Comparison of ENCODE assay signal across 8 cellular contexts in the genomic region with DNA sequence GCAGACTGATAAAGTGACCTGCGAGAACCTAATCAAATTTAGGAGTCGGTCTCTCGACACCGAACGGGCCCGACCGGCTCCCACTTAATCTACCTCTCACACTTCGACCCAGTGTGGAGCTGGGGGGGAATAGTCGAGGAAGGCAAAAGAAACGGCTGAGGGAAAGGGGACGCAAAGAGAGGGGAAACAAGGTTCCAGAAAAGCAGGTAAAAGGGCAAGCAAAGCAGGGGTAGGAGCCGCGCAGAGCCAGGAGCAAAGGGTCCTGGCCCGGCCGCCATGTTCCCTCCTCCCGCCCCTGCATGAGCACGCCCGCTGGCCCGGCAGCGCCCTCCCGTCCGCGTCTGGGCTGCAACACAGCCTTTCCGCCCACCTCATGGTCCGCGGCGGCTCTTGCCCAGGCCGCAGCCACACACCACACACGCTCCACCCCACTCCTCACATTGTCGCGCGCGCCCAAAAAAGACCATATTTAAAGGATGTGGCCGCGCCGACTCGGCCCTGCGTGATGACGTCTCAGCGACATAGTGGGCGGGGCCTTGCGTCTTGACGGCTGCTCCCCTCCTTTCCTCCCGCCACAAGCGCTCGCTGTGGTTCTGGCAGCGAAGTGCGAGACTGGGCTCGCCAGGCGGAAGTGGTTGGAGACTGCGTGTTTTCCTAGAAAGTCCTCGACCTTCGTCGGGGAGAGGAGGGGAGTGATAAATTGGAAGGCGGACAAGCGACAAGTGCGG. TPM values are rescaled to one million over a fixed set of nuclear protein-coding genes. Genes with fewer than 3 reads are reported as not detected.
DNase-seq lines count a peak whose midpoint lies in the region; ATAC-seq and TF ChIP-seq lines count a peak whose summit lies in the region.

ICE2 (minus strand) TSS at position 510 of the 728 bp plus-strand sequence. CDS start 1,165 bp downstream, outside the sequence.

- no peaks in the 10 kb centered on the region for H3K27me3 Mint-ChIP-seq in IgD-negative memory B cell

- peaks cover 29 to 43% (median 41%) of the 10 kb centered on the region in 3 donors for H3K4me1 Mint-ChIP-seq in IgD-negative memory B cell

- intact Hi-C loops in mucosa of descending colon (cut with DNase I, micrococcal nuclease) = no loop called here

- TF ChIP-seq CTCF in mucosa of descending colon (IDR thresholded peaks at IDR 0.05) = no peak

- H3K4me1 ChIP-seq in mucosa of descending colon (ENCODE audit: low read depth) = peaks cover 11% of the 10 kb centered on the region

- H3K9me3 ChIP-seq in mucosa of descending colon = no peaks in the 10 kb centered on the region

- H3K9me3 Mint-ChIP-seq in IgD-negative memory B cell = no peaks in the 10 kb centered on the region

- DNase-seq in DMS114 treated with DMSO at 0.1 percent for 48 hours (lab: John Stamatoyannopoulos, UW; ENCODE audit: unreplicated experiment) (peak; percentile 92), OCI-M2 (lab: John Stamatoyannopoulos, UW; ENCODE audit: unreplicated experiment) (peak; percentile 75), activated T-cell treated with anti-CD3 and anti-CD28 coated beads for 48 hours (ENCODE audit: low read depth) (peak; percentile 95), epithelial cell of prostate (ENCODE audit: low read depth, low spot score) (peak; percentile 66), mucosa of descending colon (peak; percentile 97 to 99 (median 98))
- DNase-seq in stimulated activated CD8-positive, alpha-beta memory T cell treated with anti-CD3 and anti-CD28 coated beads, Interleukin-4, amount 100 ng/mL, for 24 hours (ENCODE audit: low read depth) = peak; percentile 97

- peak within 1 kb of the TSS; percentile 92 to 100 (median 100) for H3K4me3 Mint-ChIP-seq in IgD-negative memory B cell

- peak within 1 kb of the TSS; percentile 90 to 100 (median 100) for H3K27ac Mint-ChIP-seq in IgD-negative memory B cell

- H3K4me3 ChIP-seq in mucosa of descending colon = peak within 1 kb of the TSS; percentile 73

- H3K27ac ChIP-seq in epithelial cell of prostate = peak within 1 kb of the TSS; percentile 78

- no peaks in the 10 kb centered on the region for H3K36me3 ChIP-seq in mucosa of descending colon (ENCODE audit: low read depth)

- ATAC-seq in GM21529 (IDR thresholded peaks at IDR 0.05; ENCODE audit: unreplicated experiment) = peak; percentile 79
- peak; percentile 97 for ATAC-seq in mucosa of descending colon

- H3K36me3 Mint-ChIP-seq in IgD-negative memory B cell = peaks cover 1% of the 10 kb centered on the region

RNA-seq across cellular contexts. Expression of gene ICE2, which starts in this region (rescaled TPM):
- 52.8 TPM for polyA plus RNA-seq in IgD-negative memory B cell
- total RNA-seq in mucosa of descending colon = 10 to 100 TPM; 31.5 to 47.5 (median 36.3) TPM

Comparison
In these comparisons a context has a peak if more than half of its experiments do, and no peak if none do; other contexts are left out.
1. Peak in every context shown above with its lines: DNase-seq, ATAC-seq, H3K4me3 ChIP-seq and H3K27ac ChIP-seq.